24 cellular contexts compared by ENCODE assay signal in the genomic region with DNA sequence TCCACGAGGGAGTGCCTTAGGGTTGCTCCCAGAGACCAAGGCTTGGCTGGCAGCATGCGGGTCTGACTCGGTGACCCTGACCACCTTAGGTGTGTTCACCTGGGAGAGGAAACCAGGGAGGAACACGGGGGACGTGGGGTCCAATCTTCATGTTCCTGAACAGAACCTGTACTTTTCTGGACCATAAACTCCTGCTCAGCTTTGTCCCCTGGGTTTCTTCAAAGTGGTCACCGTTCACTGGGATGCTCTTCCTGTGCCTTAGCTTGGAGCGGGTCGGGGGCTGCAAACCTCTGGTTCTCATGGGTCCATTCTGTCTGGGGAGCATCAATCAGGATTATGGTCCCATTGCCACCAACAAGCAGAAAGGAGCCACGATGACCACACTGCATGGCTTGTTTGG.
"Had no signal": no experiment of that assay in that cellular context is flagged by ENCODE, and none has a peak within 500 bp of the region (broad histone marks: within the 10 kb centered on the region; RNA-seq: fewer than 3 reads in every experiment).

No MANE protein-coding gene starts in this region.

- H3K4me3 ChIP-seq: MG63, Peyer's patch had no signal

- H3K27ac ChIP-seq: brain microvascular endothelial cell, Peyer's patch, RWPE1 had no signal

- H3K4me1 ChIP-seq: Peyer's patch had no signal

- H3K36me3 Mint-ChIP-seq: activated naive CD4-positive, alpha-beta T cell treated with anti-CD3 and anti-CD28 coated beads, Interleukin-2, amount 10 ng/mL, durations not matched to agents 7 days and 5 days had no signal

- ATAC-seq: activated CD4-positive, CD25-positive, alpha-beta regulatory T cell treated with anti-CD3 and anti-CD28 coated beads, Interleukin-2, amount 50 U/mL, for 24 hours; activated CD8-positive, alpha-beta T cell treated with anti-CD3 and anti-CD28 coated beads for 36 hours; activated T-cell treated with anti-CD3 and anti-CD28 coated beads, Interleukin-2, amount 50 U/mL, for 72 hours had no signal

- H3K9me3 Mint-ChIP-seq: activated CD8-positive, alpha-beta T cell treated with anti-CD3 and anti-CD28 coated beads for 36 hours; activated naive CD4-positive, alpha-beta T cell treated with anti-CD3 and anti-CD28 coated beads, Interleukin-2, amount 10 ng/mL, durations not matched to agents 7 days and 5 days; activated T-helper 2 cell treated with anti-CD3 and anti-CD28 coated beads, Interferon-gamma antibody, Interleukin-2, Interleukin-4, amounts not matched to agents 10 μg/mL and 5 μg/mL and 100 μg/mL, durations not matched to agents 14 hours and 24 hours and 36 hours had no signal

- H3K4me3 Mint-ChIP-seq: activated CD8-positive, alpha-beta T cell treated with anti-CD3 and anti-CD28 coated beads for 36 hours; activated naive CD4-positive, alpha-beta T cell treated with anti-CD3 and anti-CD28 coated beads, Interleukin-2, amount 10 ng/mL, durations not matched to agents 7 days and 5 days; activated naive CD8-positive, alpha-beta T cell treated with anti-CD3 and anti-CD28 coated beads for 36 hours; activated T-cell treated with anti-CD3 and anti-CD28 coated beads, Interleukin-2, amount 50 U/mL, for 72 hours; T-helper 1 cell treated with Interleukin-12 subunit alpha and Interleukin-12 subunit beta and Interleukin-4 antibody, amounts not matched to agents 30 μg/mL and 1 μg/mL, for 36 hours had no signal

- DNase-seq: activated CD4-positive, alpha-beta T cell treated with anti-CD3 and anti-CD28 coated beads for 4 hours; activated CD8-positive, alpha-beta memory T cell treated with anti-CD3 and anti-CD28 coated beads, Interleukin-2, amount 50 U/mL, for 4 hours; activated CD8-positive, alpha-beta T cell treated with anti-CD3 and anti-CD28 coated beads for 36 hours; activated gamma-delta T cell treated with Interleukin-2 at 50 U/mL for 16 hours; activated naive CD4-positive, alpha-beta T cell treated with anti-CD3 and anti-CD28 coated beads, Interleukin-2, amount 10 ng/mL, durations not matched to agents 7 days and 5 days; activated naive CD8-positive, alpha-beta T cell treated with anti-CD3 and anti-CD28 coated beads for 36 hours; activated T-cell treated with anti-CD3 and anti-CD28 coated beads, Interleukin-2, amount 50 U/mL, for 72 hours; brain microvascular endothelial cell; caudate nucleus; MG63; MV-4-11; NCI-H1105; NCI-H1436; NCI-H1694 treated with DMSO at 0.1 percent for 48 hours; NCI-H2029 treated with DMSO at 0.1 percent for 48 hours; NCI-H510A treated with DMSO at 0.1 percent for 48 hours; NCI-H69; NK-92 treated with Interleukin-12 subunit alpha and Interleukin-12 subunit beta, amount 100 ng/mL, for 24 hours; Peyer's patch; SHP77 treated with DMSO at 0.1 percent for 48 hours had no signal

- H3K36me3 ChIP-seq: brain microvascular endothelial cell, MG63, Peyer's patch had no signal

- H3K9me3 ChIP-seq: MG63, Peyer's patch had no signal

- H3K27ac Mint-ChIP-seq: activated CD8-positive, alpha-beta T cell treated with anti-CD3 and anti-CD28 coated beads for 36 hours; activated naive CD4-positive, alpha-beta T cell treated with anti-CD3 and anti-CD28 coated beads, Interleukin-2, amount 10 ng/mL, durations not matched to agents 7 days and 5 days; activated naive CD8-positive, alpha-beta T cell treated with anti-CD3 and anti-CD28 coated beads for 36 hours; activated T-cell treated with anti-CD3 and anti-CD28 coated beads, Interleukin-2, amount 50 U/mL, for 72 hours; activated T-helper 2 cell treated with anti-CD3 and anti-CD28 coated beads, Interferon-gamma antibody, Interleukin-2, Interleukin-4, amounts not matched to agents 10 μg/mL and 5 μg/mL and 100 μg/mL, durations not matched to agents 14 hours and 24 hours and 36 hours; T-helper 1 cell treated with Interleukin-12 subunit alpha and Interleukin-12 subunit beta and Interleukin-4 antibody, amounts not matched to agents 30 μg/mL and 1 μg/mL, for 36 hours had no signal

- H3K27me3 ChIP-seq: MG63, Peyer's patch had no signal
